27 cellular contexts compared by ENCODE assay signal in the genomic region with DNA sequence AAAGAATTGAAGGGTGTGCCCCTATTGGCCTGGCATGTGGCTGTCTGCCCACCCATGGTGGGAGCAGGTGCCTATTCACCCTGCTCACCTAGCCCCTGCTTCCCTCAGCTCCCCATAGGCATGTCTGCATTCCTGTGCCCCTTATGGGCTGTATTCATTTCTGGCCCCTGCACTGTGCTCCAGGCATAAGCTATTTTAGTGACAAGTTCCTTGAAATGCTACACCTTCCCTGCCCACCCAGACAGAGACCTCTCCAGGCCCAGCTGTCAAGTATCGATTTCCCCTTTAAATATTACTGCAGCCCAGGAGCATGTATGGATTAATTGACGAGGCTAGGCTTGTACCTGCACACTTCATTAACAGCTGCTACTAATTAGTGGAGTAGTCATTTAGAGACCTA.
"Had no signal": no experiment of that assay in that cellular context is flagged by ENCODE, and none has a peak within 500 bp of the region (broad histone marks: within the 10 kb centered on the region; RNA-seq: fewer than 3 reads in every experiment).

No MANE protein-coding gene starts in this region.

- H3K4me3 Mint-ChIP-seq: activated CD4-positive, alpha-beta T cell treated with anti-CD3 and anti-CD28 coated beads, Interleukin-2, amount 10 ng/mL, durations not matched to agents 24 days and 14 days; activated CD8-positive, alpha-beta T cell treated with anti-CD3 and anti-CD28 coated beads for 36 hours; activated naive CD8-positive, alpha-beta T cell treated with anti-CD3 and anti-CD28 coated beads for 36 hours; activated T-cell treated with anti-CD3 and anti-CD28 coated beads, Interleukin-2, amount 50 U/mL, for 72 hours; activated T-helper 17 cell treated with anti-CD3 and anti-CD28 coated beads, Interleukin-2, amount 50 U/mL, for 72 hours; T-helper 2 cell treated with Interferon-gamma antibody and Interleukin-4, amounts not matched to agents 5 μg/mL and 100 μg/mL, for 36 hours had no signal

- H3K27ac ChIP-seq: Peyer's patch, RWPE1, SK-N-MC had no signal

- H3K36me3 ChIP-seq: Peyer's patch had no signal

- H3K27me3 ChIP-seq: Peyer's patch had no signal

- H3K27ac Mint-ChIP-seq: activated CD4-positive, alpha-beta T cell treated with anti-CD3 and anti-CD28 coated beads, Interleukin-2, amount 10 ng/mL, durations not matched to agents 24 days and 14 days; activated CD8-positive, alpha-beta T cell treated with anti-CD3 and anti-CD28 coated beads for 36 hours; activated naive CD8-positive, alpha-beta T cell treated with anti-CD3 and anti-CD28 coated beads for 36 hours; activated T-cell treated with anti-CD3 and anti-CD28 coated beads, Interleukin-2, amount 50 U/mL, for 72 hours; activated T-helper 17 cell treated with anti-CD3 and anti-CD28 coated beads, Interleukin-2, amount 50 U/mL, for 72 hours; T-helper 2 cell treated with Interferon-gamma antibody and Interleukin-4, amounts not matched to agents 5 μg/mL and 100 μg/mL, for 36 hours had no signal

- H3K4me1 Mint-ChIP-seq: activated CD4-positive, alpha-beta T cell treated with anti-CD3 and anti-CD28 coated beads, Interleukin-2, amount 10 ng/mL, durations not matched to agents 24 days and 14 days; activated naive CD8-positive, alpha-beta T cell treated with anti-CD3 and anti-CD28 coated beads for 36 hours; activated T-helper 17 cell treated with anti-CD3 and anti-CD28 coated beads, Interleukin-2, amount 50 U/mL, for 72 hours had no signal

- H3K27me3 Mint-ChIP-seq: activated CD4-positive, alpha-beta T cell treated with anti-CD3 and anti-CD28 coated beads, Interleukin-2, amount 10 ng/mL, durations not matched to agents 24 days and 14 days; activated CD8-positive, alpha-beta T cell treated with anti-CD3 and anti-CD28 coated beads for 36 hours; activated naive CD8-positive, alpha-beta T cell treated with anti-CD3 and anti-CD28 coated beads for 36 hours had no signal

- DNase-seq: activated CD4-positive, alpha-beta T cell treated with anti-CD3 and anti-CD28 coated beads, Interleukin-2, amount 10 ng/mL, durations not matched to agents 24 days and 14 days; activated CD4-positive, alpha-beta T cell treated with anti-CD3 and anti-CD28 coated beads, Interleukin-2, amount 50 U/mL, for 4 hours; activated CD8-positive, alpha-beta T cell treated with anti-CD3 and anti-CD28 coated beads for 36 hours; activated effector memory CD4-positive, alpha-beta T cell treated with anti-CD3 and anti-CD28 coated beads, Interleukin-2, amount 50 U/mL, for 16 hours; activated naive CD4-positive, alpha-beta T cell; activated naive CD4-positive, alpha-beta T cell treated with anti-CD3 and anti-CD28 coated beads, Interleukin-2, amount 50 U/mL, for 16 hours; activated naive CD8-positive, alpha-beta T cell treated with anti-CD3 and anti-CD28 coated beads for 36 hours; activated T-cell treated with anti-CD3 and anti-CD28 coated beads, Interleukin-2, amount 50 U/mL, for 1 hour; activated T-cell treated with anti-CD3 and anti-CD28 coated beads, Interleukin-2, amount 50 U/mL, for 72 hours; amniotic stem cell; NCI-H1092 treated with DMSO at 0.1 percent for 48 hours; NCI-H1417; NCI-H1694; NCI-H1930; NCI-H2081 treated with DMSO at 0.1 percent for 48 hours; NCI-H226; NCI-H446 treated with DMSO at 0.1 percent for 48 hours; NCI-H69; NK-92 treated with Interleukin-12 subunit alpha and Interleukin-12 subunit beta, amount 100 ng/mL, for 24 hours; PC-3; Peyer's patch had no signal

- H3K4me1 ChIP-seq: Peyer's patch had no signal

- H3K9me3 Mint-ChIP-seq: activated CD4-positive, alpha-beta T cell treated with anti-CD3 and anti-CD28 coated beads, Interleukin-2, amount 10 ng/mL, durations not matched to agents 24 days and 14 days; activated CD8-positive, alpha-beta T cell treated with anti-CD3 and anti-CD28 coated beads for 36 hours; activated naive CD8-positive, alpha-beta T cell treated with anti-CD3 and anti-CD28 coated beads for 36 hours; activated T-cell treated with anti-CD3 and anti-CD28 coated beads, Interleukin-2, amount 50 U/mL, for 72 hours; activated T-helper 17 cell treated with anti-CD3 and anti-CD28 coated beads, Interleukin-2, amount 50 U/mL, for 72 hours; T-helper 2 cell treated with Interferon-gamma antibody and Interleukin-4, amounts not matched to agents 5 μg/mL and 100 μg/mL, for 36 hours had no signal

- H3K9me3 ChIP-seq: Peyer's patch had no signal

- ATAC-seq: activated CD8-positive, alpha-beta T cell treated with anti-CD3 and anti-CD28 coated beads for 36 hours; activated T-cell treated with anti-CD3 and anti-CD28 coated beads, Interleukin-2, amount 50 U/mL, for 72 hours; activated T-helper 17 cell treated with anti-CD3 and anti-CD28 coated beads, Interleukin-2, amount 50 U/mL, for 72 hours; K562; PC-3; Right ventricle myocardium inferior had no signal

- H3K4me3 ChIP-seq: K562, Peyer's patch, SK-N-MC had no signal

- H3K36me3 Mint-ChIP-seq: activated naive CD8-positive, alpha-beta T cell treated with anti-CD3 and anti-CD28 coated beads for 36 hours had no signal
